ENCODE assay signal across 8 cellular contexts in the genomic region with DNA sequence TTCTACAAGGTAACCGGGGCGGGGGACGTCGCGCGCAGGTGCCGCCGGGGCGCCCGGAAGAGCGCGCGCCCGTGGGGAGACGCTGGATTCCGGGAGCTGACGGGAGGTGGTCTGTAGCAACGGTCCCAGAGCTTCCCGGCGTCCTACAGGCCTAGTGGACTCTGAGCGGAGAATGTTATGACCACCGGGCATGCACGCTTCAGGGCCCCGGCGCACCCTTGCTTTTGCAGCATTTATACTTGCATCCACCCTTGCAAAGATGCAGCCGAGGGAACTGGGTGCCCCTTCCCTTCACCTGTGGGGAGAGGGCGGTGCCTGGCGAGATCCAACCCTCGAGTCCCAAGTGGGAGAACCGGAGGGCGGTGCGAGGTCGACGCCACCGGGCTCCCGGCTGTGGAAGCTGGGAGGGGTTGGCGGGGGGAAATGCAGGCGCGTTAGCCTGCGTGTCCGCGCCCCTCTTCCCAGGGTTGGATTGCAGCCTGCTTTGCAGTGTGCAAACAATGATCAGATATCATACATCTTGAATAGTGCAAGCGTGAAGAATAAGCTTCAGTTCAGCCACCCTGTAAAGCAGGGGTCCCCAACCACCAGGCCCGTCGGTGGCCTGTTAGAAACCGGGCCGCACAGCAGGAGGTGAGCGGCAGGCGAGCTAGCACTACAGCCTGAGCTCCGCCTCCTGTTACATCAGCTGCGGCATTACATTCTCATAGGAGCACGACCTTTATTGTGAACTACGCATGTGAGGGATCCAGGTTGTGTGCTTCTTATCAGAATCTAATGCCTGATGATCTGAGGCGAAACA. TPM values are rescaled to one million over a fixed set of nuclear protein-coding genes. Genes with fewer than 3 reads are reported as not detected.
DNase-seq lines count a peak whose midpoint lies in the region; ATAC-seq and TF ChIP-seq lines count a peak whose summit lies in the region.

No MANE protein-coding gene starts in this region.

- CTCF ChIA-PET in AG04449 (lab: Yijun Ruan, JAX): interaction anchor here (1.0 to 2.9 kb wide), 7 partner anchors 9 to 69 kb away, joined by 3 to 21 read pairs (median 8); no protein-coding TSS in a partner anchor

- peaks cover 8% of the 10 kb centered on the region for H3K9me3 Mint-ChIP-seq in endodermal cell

- no peaks in the 10 kb centered on the region for H3K27me3 Mint-ChIP-seq in endodermal cell (ENCODE audit: insufficient read depth)

- H3K9ac ChIP-seq in endodermal cell (ENCODE audit: extremely low read depth, low read length, poor library complexity, severe bottlenecking): peak overlapping the region; percentile 92

- 2 to 3% methylated on average over 30 to 54 of the region's 54 CpGs for WGBS in endodermal cell (ENCODE audit: insufficient coverage in 1 of 2, insufficient read length in 1 of 2), 2 experiments

- peak overlapping the region; percentile 88 for H3K27ac ChIP-seq in endodermal cell (ENCODE audit: low read depth, low read length)

- POLR2A ChIA-PET in AG04449 (lab: Yijun Ruan, JAX): interaction anchor here (1.3 to 1.4 kb wide), 2 partner anchors 8 to 112 kb away, joined by 4 read pairs; a partner anchor contains a TSS

- H3K4me3 Mint-ChIP-seq in endodermal cell: peak overlapping the region; percentile 82

- TF ChIP-seq CTCF in AG04449 (IDR thresholded peaks at IDR 0.05; ENCODE audit: insufficient read depth, low read length, missing control alignments) (no peak), endodermal cell (conservative IDR thresholded peaks at IDR 0.05) (peak; percentile 46), mucosa of descending colon (IDR thresholded peaks at IDR 0.05) (no peak)

- no peaks in the 10 kb centered on the region for H3K27me3 ChIP-seq in endodermal cell (ENCODE audit: control insufficient read depth, insufficient read depth, low read length, poor library complexity, severe bottlenecking)

- H3K4me1 ChIP-seq in endodermal cell (ENCODE audit: control insufficient read depth, insufficient read depth, low read length) (no peaks in the 10 kb centered on the region), mucosa of descending colon (ENCODE audit: low read depth) (peaks cover 22% of the 10 kb centered on the region)

- peaks cover 21% of the 10 kb centered on the region for H3K4me1 Mint-ChIP-seq in endodermal cell

- H3K9me3 ChIP-seq in endodermal cell (ENCODE audit: control insufficient read depth, low read length): peaks cover 16% of the 10 kb centered on the region
- no peaks in the 10 kb centered on the region for H3K9me3 ChIP-seq in mucosa of descending colon

- H3K4me3 ChIP-seq in AG04449 (ENCODE audit: low read depth, low read length) (peak overlapping the region; percentile 96), endodermal cell (ENCODE audit: low read length) (peak overlapping the region; percentile 92), mucosa of descending colon (peak overlapping the region; percentile 92)

- peak overlapping the region; percentile 87 for H3K27ac Mint-ChIP-seq in endodermal cell

- intact Hi-C loops in mucosa of descending colon (cut with DNase I, micrococcal nuclease): no loop called here

- H3K36me3 Mint-ChIP-seq in endodermal cell (ENCODE audit: low read depth): peaks cover 45% of the 10 kb centered on the region

- DNase-seq in AG04449 (ENCODE audit: low read depth, low spot score) (no peak), NCI-H82 treated with DMSO at 0.1 percent for 48 hours (lab: John Stamatoyannopoulos, UW; ENCODE audit: unreplicated experiment) (peak; percentile 11), endodermal cell (peak; percentile 95), mucosa of descending colon (peak; percentile 75 to 85 (median 75))
- DNase-seq in activated CD8-positive, alpha-beta memory T cell treated with anti-CD3 and anti-CD28 coated beads for 48 hours (ENCODE audit: low read depth in 2 of 3, low spot score in 2 of 3): peak; percentile 27 to 43 (median 30)
- DNase-seq in stimulated activated CD8-positive, alpha-beta memory T cell treated with anti-CD3 and anti-CD28 coated beads, Interleukin-4, amount 100 ng/mL, for 1 hour (ENCODE audit: low read depth in 2 of 2, low spot score in 1 of 2): peak; percentile 28 to 38

- H3K36me3 ChIP-seq in endodermal cell (ENCODE audit: control insufficient read depth, insufficient read depth, low read length): peaks cover 50% of the 10 kb centered on the region
- no peaks in the 10 kb centered on the region for H3K36me3 ChIP-seq in mucosa of descending colon (ENCODE audit: low read depth)

- ATAC-seq in GM19025 (IDR thresholded peaks at IDR 0.05; ENCODE audit: low read depth, unreplicated experiment) (peak; percentile 21), HG03520 (IDR thresholded peaks at IDR 0.05; ENCODE audit: unreplicated experiment) (peak; percentile 23), mucosa of descending colon (peak; percentile 63)

RNA-seq across cellular contexts. Expression of a gene that starts 0.6 kb away (rescaled TPM):
- 100 to 1,000 TPM; 152 to 183 TPM for total RNA-seq in endodermal cell
- 87.4 TPM for polyA plus RNA-seq in endodermal cell (2013, experiment 1 of 2)
- 77.3 TPM for polyA plus RNA-seq in endodermal cell (2013, experiment 2 of 2)
- 100 to 1,000 TPM; 108 to 112 (median 109) TPM for total RNA-seq in mucosa of descending colon

RNA-seq across cellular contexts. Expression of a gene that starts 0.8 kb away (rescaled TPM):
- total RNA-seq in endodermal cell (10 to 100 TPM; 13.1 to 17.0 TPM), mucosa of descending colon (10 to 100 TPM; 11.2 to 12.5 (median 11.4) TPM)
- polyA plus RNA-seq in endodermal cell (2013, experiment 1 of 2): 19.4 TPM
- polyA plus RNA-seq in endodermal cell (2013, experiment 2 of 2): 13.7 TPM
